Comparison of ENCODE assay signal across 21 cellular contexts in genomic region chrX:54473993-54474859, GRCh38. TPM values are rescaled to one million over a fixed set of nuclear protein-coding genes. Genes with fewer than 3 reads are reported as not detected.
DNase-seq lines count a peak whose midpoint lies in the region; ATAC-seq and TF ChIP-seq lines count a peak whose summit lies in the region.
"Had no signal": no experiment of that assay in that cellular context is flagged by ENCODE, and none has a peak within 500 bp of the region (broad histone marks: within the 10 kb centered on the region; RNA-seq: fewer than 3 reads in every experiment).

No MANE protein-coding gene starts in this region.

- peak; percentile 11 for DNase-seq in activated CD4-positive, alpha-beta memory T cell treated with anti-CD3 and anti-CD28 coated beads for 36 hours
- DNase-seq in activated CD4-positive, alpha-beta memory T cell treated with anti-CD3 and anti-CD28 coated beads, Interleukin-2, amount 10 ng/mL, durations not matched to agents 7 days and 5 days: no peak
- DNase-seq in RWPE2 (ENCODE audit: low spot score) (peak; percentile 79), OCI-M1 (lab: John Stamatoyannopoulos, UW) (no peak), NCI-H2029 treated with DMSO at 0.1 percent for 48 hours (lab: John Stamatoyannopoulos, UW) (no peak)
- no peak for DNase-seq in stimulated activated effector memory CD8-positive, alpha-beta T cell treated with anti-CD3 and anti-CD28 coated beads, Interleukin-12 subunit alpha, Interleukin-12 subunit beta, amount 100 ng/mL, for 72 hours (ENCODE audit: low spot score in 2 of 2)
- DNase-seq: activated CD4-positive, alpha-beta T cell treated with anti-CD3 and anti-CD28 coated beads, Interleukin-2, amount 10 ng/mL, durations not matched to agents 24 days and 14 days; endodermal cell; immature natural killer cell; NCI-H1048; NCI-H2029; NCI-H510A; retina; stimulated activated CD8-positive, alpha-beta memory T cell treated with anti-CD3 and anti-CD28 coated beads, Interleukin-4, amount 100 ng/mL, for 48 hours had no signal

- H3K4me1 ChIP-seq in RWPE2 (ENCODE audit: insufficient read depth, poor library complexity, severe bottlenecking) (no peaks in the 10 kb centered on the region), gastroesophageal sphincter (peaks cover 0 to 9% (median 0%) of the 10 kb centered on the region in 3 donors)

- no peaks in the 10 kb centered on the region for H3K27me3 Mint-ChIP-seq in activated CD4-positive, alpha-beta memory T cell treated with anti-CD3 and anti-CD28 coated beads for 36 hours
- H3K27me3 Mint-ChIP-seq in activated CD4-positive, alpha-beta memory T cell treated with anti-CD3 and anti-CD28 coated beads, Interleukin-2, amount 10 ng/mL, durations not matched to agents 7 days and 5 days: no peaks in the 10 kb centered on the region
- H3K27me3 Mint-ChIP-seq: activated CD4-positive, alpha-beta T cell treated with anti-CD3 and anti-CD28 coated beads, Interleukin-2, amount 10 ng/mL, durations not matched to agents 24 days and 14 days; activated naive CD8-positive, alpha-beta T cell; activated T-helper 17 cell treated with anti-CD3 and anti-CD28 coated beads, Interleukin-2, amount 50 U/mL, for 72 hours had no signal

- CTCF ChIA-PET in activated CD4-positive, alpha-beta memory T cell treated with anti-CD3 and anti-CD28 coated beads for 36 hours (lab: Charles Lee): no interaction called here
- CTCF ChIA-PET in activated CD4-positive, alpha-beta memory T cell treated with anti-CD3 and anti-CD28 coated beads, Interleukin-2, amount 10 ng/mL, durations not matched to agents 7 days and 5 days (lab: Charles Lee): no interaction called here

- H3K27ac ChIP-seq in RWPE2 (ENCODE audit: poor library complexity, severe bottlenecking) (peak overlapping the region; percentile 27), gastroesophageal sphincter (no peak overlapping the region)
- H3K27ac ChIP-seq: BLaER1, neutrophil had no signal

- H3K4me3 Mint-ChIP-seq in activated CD4-positive, alpha-beta memory T cell treated with anti-CD3 and anti-CD28 coated beads for 36 hours: no peak overlapping the region
- H3K4me3 Mint-ChIP-seq in activated CD4-positive, alpha-beta memory T cell treated with anti-CD3 and anti-CD28 coated beads, Interleukin-2, amount 10 ng/mL, durations not matched to agents 7 days and 5 days: no peak overlapping the region
- no peak overlapping the region for H3K4me3 Mint-ChIP-seq in stimulated activated effector memory CD8-positive, alpha-beta T cell treated with anti-CD3 and anti-CD28 coated beads, Interleukin-12 subunit alpha, Interleukin-12 subunit beta, amount 100 ng/mL, for 72 hours
- H3K4me3 Mint-ChIP-seq: activated CD4-positive, alpha-beta T cell treated with anti-CD3 and anti-CD28 coated beads, Interleukin-2, amount 10 ng/mL, durations not matched to agents 24 days and 14 days; activated naive CD8-positive, alpha-beta T cell; activated T-helper 17 cell treated with anti-CD3 and anti-CD28 coated beads, Interleukin-2, amount 50 U/mL, for 72 hours; endodermal cell; immature natural killer cell had no signal

- ATAC-seq in RWPE2 (ENCODE audit: low read depth) (peak; percentile 100), gastroesophageal sphincter (peak; percentile 26), HG03159 (IDR thresholded peaks at IDR 0.05; ENCODE audit: unreplicated experiment) (no peak)
- peak; percentile 74 for ATAC-seq in stimulated activated effector memory CD8-positive, alpha-beta T cell treated with anti-CD3 and anti-CD28 coated beads, Interleukin-12 subunit alpha, Interleukin-12 subunit beta, amount 100 ng/mL, for 72 hours
- ATAC-seq: activated T-helper 17 cell treated with anti-CD3 and anti-CD28 coated beads, Interleukin-2, amount 50 U/mL, for 72 hours; K562 had no signal

- H3K4me1 Mint-ChIP-seq in activated CD4-positive, alpha-beta memory T cell treated with anti-CD3 and anti-CD28 coated beads for 36 hours (ENCODE audit: low read depth): no peaks in the 10 kb centered on the region
- H3K4me1 Mint-ChIP-seq in activated CD4-positive, alpha-beta memory T cell treated with anti-CD3 and anti-CD28 coated beads, Interleukin-2, amount 10 ng/mL, durations not matched to agents 7 days and 5 days: no peaks in the 10 kb centered on the region
- H3K4me1 Mint-ChIP-seq in stimulated activated effector memory CD8-positive, alpha-beta T cell treated with anti-CD3 and anti-CD28 coated beads, Interleukin-12 subunit alpha, Interleukin-12 subunit beta, amount 100 ng/mL, for 72 hours: no peaks in the 10 kb centered on the region
- H3K4me1 Mint-ChIP-seq: activated CD4-positive, alpha-beta T cell treated with anti-CD3 and anti-CD28 coated beads, Interleukin-2, amount 10 ng/mL, durations not matched to agents 24 days and 14 days; activated T-helper 17 cell treated with anti-CD3 and anti-CD28 coated beads, Interleukin-2, amount 50 U/mL, for 72 hours; immature natural killer cell had no signal

- TF ChIP-seq POLR2A in gastroesophageal sphincter (IDR thresholded peaks at IDR 0.05): no peak

- no peak for TF ChIP-seq EP300 in gastroesophageal sphincter (IDR thresholded peaks at IDR 0.05)

- H3K9me3 ChIP-seq in RWPE2 (ENCODE audit: severe bottlenecking): no peaks in the 10 kb centered on the region
- no peaks in the 10 kb centered on the region for H3K9me3 ChIP-seq in gastroesophageal sphincter
- H3K9me3 ChIP-seq: BLaER1, neutrophil had no signal

- H3K36me3 ChIP-seq in RWPE2 (ENCODE audit: low read depth) (0 out of 2 replicates have a peak, but pooled peaks cover 4% of the 10 kb centered on the region), gastroesophageal sphincter (peaks cover 0 to 14% of the 10 kb centered on the region in 2 donors)
- H3K36me3 ChIP-seq: BLaER1, neutrophil had no signal

- H3K36me3 Mint-ChIP-seq in activated CD4-positive, alpha-beta memory T cell treated with anti-CD3 and anti-CD28 coated beads for 36 hours: no peaks in the 10 kb centered on the region
- H3K36me3 Mint-ChIP-seq in activated CD4-positive, alpha-beta memory T cell treated with anti-CD3 and anti-CD28 coated beads, Interleukin-2, amount 10 ng/mL, durations not matched to agents 7 days and 5 days (ENCODE audit: low read depth): no peaks in the 10 kb centered on the region
- H3K36me3 Mint-ChIP-seq in stimulated activated effector memory CD8-positive, alpha-beta T cell treated with anti-CD3 and anti-CD28 coated beads, Interleukin-12 subunit alpha, Interleukin-12 subunit beta, amount 100 ng/mL, for 72 hours: no peaks in the 10 kb centered on the region
- H3K36me3 Mint-ChIP-seq: activated naive CD8-positive, alpha-beta T cell; immature natural killer cell had no signal

- H3K27me3 ChIP-seq in RWPE2 (ENCODE audit: insufficient read depth, poor library complexity, severe bottlenecking): no peaks in the 10 kb centered on the region
- no peaks in the 10 kb centered on the region for H3K27me3 ChIP-seq in gastroesophageal sphincter
- H3K27me3 ChIP-seq: neutrophil had no signal

- intact Hi-C loops in activated CD4-positive, alpha-beta memory T cell treated with anti-CD3 and anti-CD28 coated beads for 36 hours (cut with micrococcal nuclease): no loop called here

- TF ChIP-seq CTCF in RWPE2 (IDR thresholded peaks at IDR 0.05; ENCODE audit: poor library complexity, severe bottlenecking) (no peak), gastroesophageal sphincter (IDR thresholded peaks at IDR 0.05) (no peak)

- no peak overlapping the region for H3K27ac Mint-ChIP-seq in activated CD4-positive, alpha-beta memory T cell treated with anti-CD3 and anti-CD28 coated beads for 36 hours
- H3K27ac Mint-ChIP-seq in activated CD4-positive, alpha-beta memory T cell treated with anti-CD3 and anti-CD28 coated beads, Interleukin-2, amount 10 ng/mL, durations not matched to agents 7 days and 5 days: no peak overlapping the region
- H3K27ac Mint-ChIP-seq in stimulated activated effector memory CD8-positive, alpha-beta T cell treated with anti-CD3 and anti-CD28 coated beads, Interleukin-12 subunit alpha, Interleukin-12 subunit beta, amount 100 ng/mL, for 72 hours: no peak overlapping the region
- H3K27ac Mint-ChIP-seq: activated CD4-positive, alpha-beta T cell treated with anti-CD3 and anti-CD28 coated beads, Interleukin-2, amount 10 ng/mL, durations not matched to agents 24 days and 14 days; activated naive CD8-positive, alpha-beta T cell; activated T-helper 17 cell treated with anti-CD3 and anti-CD28 coated beads, Interleukin-2, amount 50 U/mL, for 72 hours; endodermal cell had no signal

- H3K4me3 ChIP-seq in RWPE2 (ENCODE audit: severe bottlenecking) (peak overlapping the region; percentile 26), gastroesophageal sphincter (no peak overlapping the region)
- H3K4me3 ChIP-seq: BLaER1, K562 had no signal

- no peaks in the 10 kb centered on the region for H3K9me3 Mint-ChIP-seq in activated CD4-positive, alpha-beta memory T cell treated with anti-CD3 and anti-CD28 coated beads for 36 hours
- H3K9me3 Mint-ChIP-seq in activated CD4-positive, alpha-beta memory T cell treated with anti-CD3 and anti-CD28 coated beads, Interleukin-2, amount 10 ng/mL, durations not matched to agents 7 days and 5 days: no peaks in the 10 kb centered on the region
- H3K9me3 Mint-ChIP-seq in stimulated activated effector memory CD8-positive, alpha-beta T cell treated with anti-CD3 and anti-CD28 coated beads, Interleukin-12 subunit alpha, Interleukin-12 subunit beta, amount 100 ng/mL, for 72 hours: no peaks in the 10 kb centered on the region
- H3K9me3 Mint-ChIP-seq: activated CD4-positive, alpha-beta T cell treated with anti-CD3 and anti-CD28 coated beads, Interleukin-2, amount 10 ng/mL, durations not matched to agents 24 days and 14 days; activated T-helper 17 cell treated with anti-CD3 and anti-CD28 coated beads, Interleukin-2, amount 50 U/mL, for 72 hours; immature natural killer cell had no signal

- 62 to 67% methylated on average over 2 to 3 of the region's 10 CpGs for WGBS in gastroesophageal sphincter (ENCODE audit: low coverage in 1 of 2), 2 donors

- POLR2A ChIA-PET in activated CD4-positive, alpha-beta memory T cell treated with anti-CD3 and anti-CD28 coated beads for 36 hours (lab: Charles Lee): no interaction called here
- POLR2A ChIA-PET in activated CD4-positive, alpha-beta memory T cell treated with anti-CD3 and anti-CD28 coated beads, Interleukin-2, amount 10 ng/mL, durations not matched to agents 7 days and 5 days (lab: Charles Lee): no interaction called here

RNA-seq across cellular contexts. Expression of gene FGD1, which starts 21.8 kb away (rescaled TPM):
- total RNA-seq in activated CD4-positive, alpha-beta memory T cell treated with anti-CD3 and anti-CD28 coated beads for 36 hours: under 1 TPM; 0.15 to 0.26 TPM
- under 1 TPM; 0.08 to 0.13 TPM for total RNA-seq in activated CD4-positive, alpha-beta memory T cell treated with anti-CD3 and anti-CD28 coated beads, Interleukin-2, amount 10 ng/mL, durations not matched to agents 7 days and 5 days
- 10 to 100 TPM in 1 of 4 donors, 1 to 10 TPM in 3; 4.2 to 12.0 (median 7.2) TPM for total RNA-seq in gastroesophageal sphincter

RNA-seq across cellular contexts. Expression of gene TSR2, which starts 34.0 kb away (rescaled TPM):
- total RNA-seq in activated CD4-positive, alpha-beta memory T cell treated with anti-CD3 and anti-CD28 coated beads for 36 hours: 10 to 100 TPM; 24.1 to 25.4 TPM
- total RNA-seq in activated CD4-positive, alpha-beta memory T cell treated with anti-CD3 and anti-CD28 coated beads, Interleukin-2, amount 10 ng/mL, durations not matched to agents 7 days and 5 days: 10 to 100 TPM; 25.5 to 26.2 TPM
- total RNA-seq in gastroesophageal sphincter: 10 to 100 TPM; 30.4 to 39.5 (median 34.7) TPM

RNA-seq across cellular contexts. Expression of gene GNL3L, which starts 55.8 kb away (rescaled TPM):
- 10 to 100 TPM; 45.8 to 45.9 TPM for total RNA-seq in activated CD4-positive, alpha-beta memory T cell treated with anti-CD3 and anti-CD28 coated beads for 36 hours
- 10 to 100 TPM; 34.9 to 36.7 TPM for total RNA-seq in activated CD4-positive, alpha-beta memory T cell treated with anti-CD3 and anti-CD28 coated beads, Interleukin-2, amount 10 ng/mL, durations not matched to agents 7 days and 5 days
- 10 to 100 TPM; 20.9 to 34.4 (median 24.2) TPM for total RNA-seq in gastroesophageal sphincter

Comparison
In these comparisons a context has a peak if more than half of its experiments do, and no peak if none do; other contexts are left out.
1. DNase-seq: peak in activated CD4-positive, alpha-beta memory T cell treated with anti-CD3 and anti-CD28 coated beads for 36 hours (single experiment) and RWPE2 (single experiment); none in activated CD4-positive, alpha-beta memory T cell treated with anti-CD3 and anti-CD28 coated beads, Interleukin-2, amount 10 ng/mL, durations not matched to agents 7 days and 5 days (single experiment), stimulated activated effector memory CD8-positive, alpha-beta T cell treated with anti-CD3 and anti-CD28 coated beads, Interleukin-12 subunit alpha, Interleukin-12 subunit beta, amount 100 ng/mL, for 72 hours (0 of 2), OCI-M1 (single experiment) and NCI-H2029 treated with DMSO at 0.1 percent for 48 hours (single experiment).
2. RNA of gene FGD1, which starts 21.8 kb away (total RNA-seq): 4.2 to 12.0 TPM in gastroesophageal sphincter; 0.15 to 0.26 TPM in activated CD4-positive, alpha-beta memory T cell treated with anti-CD3 and anti-CD28 coated beads for 36 hours and 0.08 to 0.13 TPM in activated CD4-positive, alpha-beta memory T cell treated with anti-CD3 and anti-CD28 coated beads, Interleukin-2, amount 10 ng/mL, durations not matched to agents 7 days and 5 days; every median in the first group is over 4 times any median in the second.